In genomic region chr3:50358927-50359759, GRCh38 we compare ENCODE assay signal across 8 cellular contexts. TPM values are rescaled to one million over a fixed set of nuclear protein-coding genes. Genes with fewer than 3 reads are reported as not detected.
DNase-seq lines count a peak whose midpoint lies in the region; ATAC-seq and TF ChIP-seq lines count a peak whose summit lies in the region.

Gene TMEM115, minus strand, starts transcription at chr3:50359521. Its CDS starts 458 bp downstream, at chr3:50359063.

- intact Hi-C loops in CD14-positive monocyte (cut with micrococcal nuclease) = loop anchor here (1.0 to 10.0 kb wide), 4 partner anchors 8 to 1036 kb away; partner anchors contain the start of genes MAPKAPK3 (in 1 of the 2), MON1A (in 1 of the 2) and RBM15B (in 1 of the 2)
- intact Hi-C loops in left lung (cut with DNase I) = no loop called here

- peaks cover 0 to 5% (median 1%) of the 10 kb centered on the region in 3 donors for H3K27me3 Mint-ChIP-seq in CD14-positive monocyte (ENCODE audit: low read depth in 3 of 3)

- ATAC-seq in GM19397 (IDR thresholded peaks at IDR 0.05; ENCODE audit: unreplicated experiment) (peak; percentile 95), HG03571 (IDR thresholded peaks at IDR 0.05; ENCODE audit: unreplicated experiment) (peak; percentile 99), left lung (peak; percentile 97)

- peak within 1 kb of the TSS; percentile 82 to 95 (median 93) for H3K27ac Mint-ChIP-seq in CD14-positive monocyte

- H3K36me3 Mint-ChIP-seq in CD14-positive monocyte = peaks cover 20 to 34% of the 10 kb centered on the region in 2 donors

- peaks cover 4 to 26% of the 10 kb centered on the region in 2 donors for H3K36me3 ChIP-seq in left lung

- peaks cover 31 to 41% of the 10 kb centered on the region in 2 donors for H3K4me1 ChIP-seq in left lung

- peak within 1 kb of the TSS; percentile 82 to 84 for H3K27ac ChIP-seq in left lung

- peaks cover 45% of the 10 kb centered on the region for H3K4me1 Mint-ChIP-seq in CD14-positive monocyte

- peak within 1 kb of the TSS; percentile 90 to 95 for H3K4me3 Mint-ChIP-seq in CD14-positive monocyte

- H3K9me3 Mint-ChIP-seq in CD14-positive monocyte = peaks cover 0 to 3% (median 0%) of the 10 kb centered on the region in 7 donors

- TF ChIP-seq CTCF in CD14-positive monocyte (IDR thresholded peaks at IDR 0.05) = no peak
- no peak for TF ChIP-seq CTCF in left lung (IDR thresholded peaks at IDR 0.05)

- peak within 1 kb of the TSS; percentile 74 to 92 for H3K4me3 ChIP-seq in left lung

- H3K9me3 ChIP-seq in left lung = no peaks in the 10 kb centered on the region

- DNase-seq in CD14-positive monocyte (ENCODE audit: low spot score) (peak; percentile 97), NCI-H82 (lab: John Stamatoyannopoulos, UW) (peak; percentile 98), dermis blood vessel endothelial cell (peak; percentile 99), left lung (peak; percentile 97 to 99)
- peak; percentile 93 to 95 for DNase-seq in activated CD4-positive, alpha-beta T cell treated with anti-CD3 and anti-CD28 coated beads, Interleukin-2, amount 50 U/mL, for 48 hours
- DNase-seq in stimulated activated CD4-positive, alpha-beta T cell treated with anti-CD3 and anti-CD28 coated beads, Interleukin-2, amount 100 ng/mL, for 48 hours = peak; percentile 87

- no peaks in the 10 kb centered on the region for H3K27me3 ChIP-seq in left lung

RNA-seq across cellular contexts. Expression of gene TMEM115, which starts in this region (rescaled TPM):
- 10 to 100 TPM; 32.9 to 36.2 TPM for polyA plus RNA-seq in CD14-positive monocyte
- total RNA-seq in dermis blood vessel endothelial cell = 60.3 and 61.6 TPM in 2 replicates
- 10 to 100 TPM; 37.0 to 39.1 TPM for total RNA-seq in left lung

Comparison
In these comparisons a context has a peak if more than half of its experiments do, and no peak if none do; other contexts are left out.
1. Peak in every context shown above with its lines: DNase-seq, ATAC-seq, H3K4me3 ChIP-seq and H3K27ac ChIP-seq.
2. intact Hi-C loops: an anchor here in CD14-positive monocyte (1.0 to 10.0 kb wide); none called in left lung.